In genomic region chr1:145996433-145997155, GRCh38 we compare ENCODE assay signal across 8 cellular contexts. TPM values are rescaled to one million over a fixed set of nuclear protein-coding genes. Genes with fewer than 3 reads are reported as not detected.
DNase-seq lines count a peak whose midpoint lies in the region; TF ChIP-seq lines count a peak whose summit lies in the region.

Gene TXNIP (minus strand): TSS chr1:145996579. CDS start chr1:145996266, 313 bp downstream.

- H3K4me2 ChIP-seq in neural progenitor cell = peak within 1 kb of the TSS; percentile 94

- H3K9me3 Mint-ChIP-seq in HFFc6 (no peaks in the 10 kb centered on the region), neural progenitor cell (peaks cover 2% of the 10 kb centered on the region)
- H3K9me3 Mint-ChIP-seq in activated naive CD4-positive, alpha-beta T cell treated with anti-CD3 and anti-CD28 coated beads for 36 hours = no peaks in the 10 kb centered on the region

- peaks cover 33% of the 10 kb centered on the region for H3F3A ChIP-seq in neural progenitor cell (ENCODE audit: low read depth)

- no peaks in the 10 kb centered on the region for H3K9me3 ChIP-seq in SK-N-MC (ENCODE audit: low read depth, low read length)
- H3K9me3 ChIP-seq in neural progenitor cell (ENCODE audit: low read depth) = no peaks in the 10 kb centered on the region
- no peaks in the 10 kb centered on the region for H3K9me3 ChIP-seq in stomach smooth muscle (ENCODE audit: control insufficient read depth in 2 of 2, low read length in 2 of 2)

- TF ChIP-seq CTCF in HFFc6 (IDR thresholded peaks at IDR 0.05) = no peak
- TF ChIP-seq CTCF in neural progenitor cell (IDR thresholded peaks at IDR 0.05) = no peak

- peaks cover 40% of the 10 kb centered on the region for H3K36me3 Mint-ChIP-seq in HFFc6 (ENCODE audit: low read depth)
- peaks cover 41% of the 10 kb centered on the region for H3K36me3 Mint-ChIP-seq in activated naive CD4-positive, alpha-beta T cell treated with anti-CD3 and anti-CD28 coated beads for 36 hours (ENCODE audit: low read depth)
- peaks cover 40% of the 10 kb centered on the region for H3K36me3 Mint-ChIP-seq in neural progenitor cell

- H3K36me3 ChIP-seq in SK-N-MC (ENCODE audit: insufficient read depth, low read length) (peaks cover 3% of the 10 kb centered on the region; the same call in 1 of the 2 replicates), neural progenitor cell (peaks cover 17% of the 10 kb centered on the region), stomach smooth muscle (ENCODE audit: control insufficient read depth in 2 of 2, insufficient read depth in 2 of 2, low read length in 2 of 2) (peaks cover 27 to 40% of the 10 kb centered on the region in 2 donors)

- peaks cover 44% of the 10 kb centered on the region for H3K4me1 ChIP-seq in neural progenitor cell
- H3K4me1 ChIP-seq in stomach smooth muscle (ENCODE audit: control insufficient read depth, insufficient read depth, low read length) = peaks cover 36% of the 10 kb centered on the region

- H3K27me3 Mint-ChIP-seq in HFFc6 (ENCODE audit: insufficient read depth) (no peaks in the 10 kb centered on the region), neural progenitor cell (ENCODE audit: insufficient read depth, low read depth) (peaks cover 8% of the 10 kb centered on the region)
- H3K27me3 Mint-ChIP-seq in activated naive CD4-positive, alpha-beta T cell treated with anti-CD3 and anti-CD28 coated beads for 36 hours (ENCODE audit: low read depth) = no peaks in the 10 kb centered on the region

- H3K4me3 ChIP-seq in SK-N-MC = peak within 1 kb of the TSS; percentile 86
- peak within 1 kb of the TSS; percentile 85 for H3K4me3 ChIP-seq in neural progenitor cell
- peak within 1 kb of the TSS; percentile 92 to 99 for H3K4me3 ChIP-seq in stomach smooth muscle (ENCODE audit: low read length in 2 of 2)

- CTCF ChIA-PET in activated naive CD4-positive, alpha-beta T cell treated with anti-CD3 and anti-CD28 coated beads for 36 hours (lab: Charles Lee) = interaction anchor here (0.8 to 3.6 kb wide), 4 partner anchors 10 to 33 kb away, joined by 3 to 53 read pairs (median 4); partner anchors contain the start of genes ANKRD34A and POLR3GL

- H3K27ac ChIP-seq in SK-N-MC = no peak within 1 kb of the TSS
- no peak within 1 kb of the TSS for H3K27ac ChIP-seq in neural progenitor cell
- peak within 1 kb of the TSS; percentile 98 for H3K27ac ChIP-seq in stomach smooth muscle (ENCODE audit: low read length)

- H4K20me1 ChIP-seq in neural progenitor cell (ENCODE audit: low read depth) = peaks cover 46% of the 10 kb centered on the region

- H2AFZ ChIP-seq in neural progenitor cell (replicated peaks) = peak within 1 kb of the TSS; percentile 35

- DNase-seq in GM04503 (ENCODE audit: low read depth) = peak; percentile 87
- DNase-seq in HFFc6 = peak; percentile 96
- DNase-seq in NCI-H1048 (lab: John Stamatoyannopoulos, UW) = peak; percentile 90
- DNase-seq in SK-N-MC (ENCODE audit: low read depth, low spot score) = peak; percentile 44
- DNase-seq in activated naive CD4-positive, alpha-beta T cell treated with anti-CD3 and anti-CD28 coated beads for 36 hours = peak; percentile 97
- peak; percentile 95 for DNase-seq in foreskin melanocyte
- peak; percentile 98 for DNase-seq in neural progenitor cell (ENCODE audit: low spot score)

- intact Hi-C loops in activated naive CD4-positive, alpha-beta T cell treated with anti-CD3 and anti-CD28 coated beads for 36 hours (cut with micrococcal nuclease) = loop anchor here (1.0 kb wide), 6 partner anchors 9 to 78 kb away; partner anchors contain the start of genes ANKRD34A, PEX11B, POLR3GL and RBM8A

- H3K4me1 Mint-ChIP-seq in HFFc6 (ENCODE audit: low read depth) (peaks cover 58% of the 10 kb centered on the region), neural progenitor cell (peaks cover 68% of the 10 kb centered on the region)
- peaks cover 61% of the 10 kb centered on the region for H3K4me1 Mint-ChIP-seq in activated naive CD4-positive, alpha-beta T cell treated with anti-CD3 and anti-CD28 coated beads for 36 hours (ENCODE audit: low read depth)

- H3K27me3 ChIP-seq in neural progenitor cell (peaks cover 19% of the 10 kb centered on the region), stomach smooth muscle (ENCODE audit: control insufficient read depth in 1 of 2, insufficient read depth in 2 of 2, low read length in 2 of 2) (no peaks in the 10 kb centered on the region)

- peak within 1 kb of the TSS; percentile 97 for H3K4me3 Mint-ChIP-seq in HFFc6
- peak within 1 kb of the TSS; percentile 88 for H3K4me3 Mint-ChIP-seq in activated naive CD4-positive, alpha-beta T cell treated with anti-CD3 and anti-CD28 coated beads for 36 hours
- peak within 1 kb of the TSS; percentile 98 for H3K4me3 Mint-ChIP-seq in neural progenitor cell

- peaks cover 22% of the 10 kb centered on the region for H3K79me2 ChIP-seq in neural progenitor cell (ENCODE audit: low read depth)

- H3K27ac Mint-ChIP-seq in HFFc6 (peak within 1 kb of the TSS; percentile 91), neural progenitor cell (peak within 1 kb of the TSS; percentile 89)
- peak within 1 kb of the TSS; percentile 97 for H3K27ac Mint-ChIP-seq in activated naive CD4-positive, alpha-beta T cell treated with anti-CD3 and anti-CD28 coated beads for 36 hours

- H3K9ac ChIP-seq in SK-N-MC (ENCODE audit: insufficient read length) (peak within 1 kb of the TSS; percentile 58), neural progenitor cell (peak within 1 kb of the TSS; percentile 70), stomach smooth muscle (ENCODE audit: low read length in 2 of 2) (peak within 1 kb of the TSS; percentile 99 to 100)

RNA-seq across cellular contexts. Expression of gene TXNIP, which starts in this region (rescaled TPM):
- 10 to 100 TPM; 49.2 to 78.0 (median 59.5) TPM for total RNA-seq in HFFc6 (2021; fragmentation: NEBNext Ultra II Directional; extraction: Animal tissue kit (Norgen Biotek cat#: 25700))
- total RNA-seq in activated naive CD4-positive, alpha-beta T cell treated with anti-CD3 and anti-CD28 coated beads for 36 hours = 10 to 100 TPM; 86.0 to 91.1 TPM
- total RNA-seq in neural progenitor cell (ENCODE audit: low replicate concordance) = 177 and 213 TPM in 2 replicates

Comparison
In these comparisons a context has a peak if more than half of its experiments do, and no peak if none do; other contexts are left out.
1. DNase-seq: peak in every context shown above with its lines; median percentile 98 in neural progenitor cell; 97 in activated naive CD4-positive, alpha-beta T cell treated with anti-CD3 and anti-CD28 coated beads for 36 hours; 96 in HFFc6; 95 in foreskin melanocyte; 90 in NCI-H1048; 87 in GM04503; 44 in SK-N-MC.